ENCODE assay signal across 1 cellular context in genomic region chr6:7060769-7061516, GRCh38.
TF ChIP-seq lines count a peak whose summit lies in the region.

No MANE protein-coding gene starts in this region.

TF ChIP-seq in HEK293, 187 proteins besides CTCF, POLR2A, EP300 and RAD21 (continued from another document):
- peak; percentile 22; the same call in 1 of the 2 replicates for TF ChIP-seq ZNF341 (tag by site-specific recombination; IDR thresholded peaks at IDR 0.05; ENCODE audit: low read depth)
- TF ChIP-seq ZNF623 (tag by site-specific recombination; IDR thresholded peaks at IDR 0.05) = peak; percentile 76
- peak; percentile 86 for TF ChIP-seq ZNF510 (tag by site-specific recombination; IDR thresholded peaks at IDR 0.05; ENCODE audit: insufficient replicate concordance)
- TF ChIP-seq ZNF292 (tag by site-specific recombination; IDR thresholded peaks at IDR 0.05; ENCODE audit: borderline replicate concordance, low read depth) = 0 out of 2 replicates have a peak, but pooled peaks have one; percentile 60
- 0 out of 2 replicates have a peak, but pooled peaks have one; percentile 43 for TF ChIP-seq ZNF530 (tag by site-specific recombination; IDR thresholded peaks at IDR 0.05; ENCODE audit: low read depth)
- TF ChIP-seq ZNF501 (tag by site-specific recombination; IDR thresholded peaks at IDR 0.05) = no peak
- TF ChIP-seq ZBTB48 (tag by site-specific recombination; IDR thresholded peaks at IDR 0.05) = no peak
- no peak for TF ChIP-seq KLF17 (tag by site-specific recombination; IDR thresholded peaks at IDR 0.05)
- TF ChIP-seq ZNF837 (tag by site-specific recombination; IDR thresholded peaks at IDR 0.05) = no peak
- no peak for TF ChIP-seq EGR2 (tag by site-specific recombination; IDR thresholded peaks at IDR 0.05; ENCODE audit: low read depth)
- no peak for TF ChIP-seq ZNF184 (tag by site-specific recombination; IDR thresholded peaks at IDR 0.05)
- TF ChIP-seq ZNF404 (tag by site-specific recombination; IDR thresholded peaks at IDR 0.05) = peak; percentile 56; the same call in 1 of the 2 replicates
- TF ChIP-seq ZNF140 (tag by site-specific recombination; IDR thresholded peaks at IDR 0.05) = peak; percentile 89
